ENCODE assay signal across 8 cellular contexts in genomic region chr3:66816110-66816761, GRCh38.
A peak's percentile ranks its signal among the peaks of the same experiment; 100 is the strongest.
DNase-seq lines count a peak whose midpoint lies in the region; ATAC-seq and TF ChIP-seq lines count a peak whose summit lies in the region.

No MANE protein-coding gene starts in this region.

- H3K27ac ChIP-seq in iPS DF 6.9 (ENCODE audit: low read length), result no peak overlapping the region

- no peak overlapping the region for H3K4me3 Mint-ChIP-seq in stimulated activated memory B cell treated with anti-CD40 and anti-IgM and Interleukin-4, amounts not matched to agents 10 μg/mL and 1 μg/mL and 100 μg/mL, for 72 hours
- H3K4me3 Mint-ChIP-seq in activated naive CD8-positive, alpha-beta T cell treated with anti-CD3 and anti-CD28 coated beads for 36 hours, result no peak overlapping the region

- H3K36me3 Mint-ChIP-seq in stimulated activated memory B cell treated with anti-CD40 and anti-IgM and Interleukin-4, amounts not matched to agents 10 μg/mL and 1 μg/mL and 100 μg/mL, for 72 hours, result no peaks in the 10 kb centered on the region
- H3K36me3 Mint-ChIP-seq in activated naive CD8-positive, alpha-beta T cell treated with anti-CD3 and anti-CD28 coated beads for 36 hours, result no peaks in the 10 kb centered on the region

- no CpG with 5 or more reads among the region's 4 CpGs for WGBS in iPS DF 6.9 (ENCODE audit: insufficient coverage, insufficient read length)

- no peak overlapping the region for H3K27ac Mint-ChIP-seq in stimulated activated memory B cell treated with anti-CD40 and anti-IgM and Interleukin-4, amounts not matched to agents 10 μg/mL and 1 μg/mL and 100 μg/mL, for 72 hours
- H3K27ac Mint-ChIP-seq in activated naive CD8-positive, alpha-beta T cell treated with anti-CD3 and anti-CD28 coated beads for 36 hours, result no peak overlapping the region

- no peaks in the 10 kb centered on the region for H3K27me3 ChIP-seq in iPS DF 6.9 (ENCODE audit: control insufficient read depth, insufficient read depth, low read length)

- H3K9me3 ChIP-seq in iPS DF 6.9 (ENCODE audit: control insufficient read depth, insufficient read depth, low read length), result no peaks in the 10 kb centered on the region

- H3K4me1 Mint-ChIP-seq in stimulated activated memory B cell treated with anti-CD40 and anti-IgM and Interleukin-4, amounts not matched to agents 10 μg/mL and 1 μg/mL and 100 μg/mL, for 72 hours, result no peaks in the 10 kb centered on the region
- no peaks in the 10 kb centered on the region for H3K4me1 Mint-ChIP-seq in activated naive CD8-positive, alpha-beta T cell treated with anti-CD3 and anti-CD28 coated beads for 36 hours

- no peaks in the 10 kb centered on the region for H3K36me3 ChIP-seq in iPS DF 6.9 (ENCODE audit: control insufficient read depth, insufficient read depth, low read length)

- ATAC-seq in GM18499 (IDR thresholded peaks at IDR 0.05; ENCODE audit: insufficient read depth, unreplicated experiment), result peak; percentile 80
- ATAC-seq in HG03378 (IDR thresholded peaks at IDR 0.05; ENCODE audit: unreplicated experiment), result peak; percentile 95
- ATAC-seq in stimulated activated memory B cell treated with anti-CD40 and anti-IgM and Interleukin-4, amounts not matched to agents 10 μg/mL and 1 μg/mL and 100 μg/mL, for 72 hours, result peak; percentile 55

- H3K9me3 Mint-ChIP-seq in stimulated activated memory B cell treated with anti-CD40 and anti-IgM and Interleukin-4, amounts not matched to agents 10 μg/mL and 1 μg/mL and 100 μg/mL, for 72 hours, result peaks cover 2% of the 10 kb centered on the region
- no peaks in the 10 kb centered on the region for H3K9me3 Mint-ChIP-seq in activated naive CD8-positive, alpha-beta T cell treated with anti-CD3 and anti-CD28 coated beads for 36 hours

- in situ Hi-C loops in astrocyte of the spinal cord (cut with HindIII; ENCODE audit: low sequenced_read_pairs), result no loop called here

- peak; percentile 34 for TF ChIP-seq CTCF in astrocyte of the spinal cord (IDR thresholded peaks at IDR 0.05; ENCODE audit: low read depth, low read length)

- H3K4me3 ChIP-seq in astrocyte of the spinal cord (ENCODE audit: low read depth, low read length), result no peak overlapping the region
- no peak overlapping the region for H3K4me3 ChIP-seq in iPS DF 6.9 (ENCODE audit: low read length)

- H3K4me1 ChIP-seq in iPS DF 6.9 (ENCODE audit: control insufficient read depth, insufficient read depth, low read length), result no peaks in the 10 kb centered on the region

- DNase-seq in AG20443 (ENCODE audit: low spot score) (peak; percentile 57), NCI-H69 (lab: John Stamatoyannopoulos, UW) (peak; percentile 73), astrocyte of the spinal cord (ENCODE audit: low read depth, low spot score) (peak; percentile 77), iPS DF 6.9 (ENCODE audit: low read depth, low spot score) (peak; percentile 39)
- DNase-seq in activated naive CD8-positive, alpha-beta T cell treated with anti-CD3 and anti-CD28 coated beads for 36 hours, result no peak

- H3K27me3 Mint-ChIP-seq in stimulated activated memory B cell treated with anti-CD40 and anti-IgM and Interleukin-4, amounts not matched to agents 10 μg/mL and 1 μg/mL and 100 μg/mL, for 72 hours, result peaks cover 8% of the 10 kb centered on the region
- H3K27me3 Mint-ChIP-seq in activated naive CD8-positive, alpha-beta T cell treated with anti-CD3 and anti-CD28 coated beads for 36 hours, result peaks cover 8% of the 10 kb centered on the region
